2 cellular contexts compared by ENCODE assay signal in the genomic region with DNA sequence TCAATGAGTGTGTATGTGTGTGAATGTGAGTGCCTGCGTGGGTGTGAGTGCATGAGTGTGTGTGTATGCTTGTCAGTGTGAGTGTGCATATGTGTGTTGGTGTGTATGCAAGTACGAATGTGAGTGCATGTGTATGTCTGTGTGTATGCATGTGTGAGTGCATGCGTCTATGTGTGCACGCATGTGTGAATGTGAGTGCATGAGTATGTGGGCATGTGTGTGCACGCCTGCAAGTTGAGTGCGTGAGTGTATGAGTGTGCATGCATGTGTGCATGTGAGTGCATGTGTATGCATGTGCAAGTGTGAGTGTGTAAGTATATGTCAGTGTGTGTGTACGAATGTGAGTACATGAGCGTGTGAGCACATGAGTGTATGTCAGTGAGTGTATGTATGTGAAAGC.
TF ChIP-seq lines count a peak whose summit lies in the region.

No MANE protein-coding gene starts in this region.

TF ChIP-seq in HepG2, 621 proteins besides CTCF, POLR2A, EP300 and RAD21 (continued from another document):
- no peak for TF ChIP-seq ETS1 (CRISPR knock-in tag; IDR thresholded peaks at IDR 0.05)
- TF ChIP-seq, protein P1, sequence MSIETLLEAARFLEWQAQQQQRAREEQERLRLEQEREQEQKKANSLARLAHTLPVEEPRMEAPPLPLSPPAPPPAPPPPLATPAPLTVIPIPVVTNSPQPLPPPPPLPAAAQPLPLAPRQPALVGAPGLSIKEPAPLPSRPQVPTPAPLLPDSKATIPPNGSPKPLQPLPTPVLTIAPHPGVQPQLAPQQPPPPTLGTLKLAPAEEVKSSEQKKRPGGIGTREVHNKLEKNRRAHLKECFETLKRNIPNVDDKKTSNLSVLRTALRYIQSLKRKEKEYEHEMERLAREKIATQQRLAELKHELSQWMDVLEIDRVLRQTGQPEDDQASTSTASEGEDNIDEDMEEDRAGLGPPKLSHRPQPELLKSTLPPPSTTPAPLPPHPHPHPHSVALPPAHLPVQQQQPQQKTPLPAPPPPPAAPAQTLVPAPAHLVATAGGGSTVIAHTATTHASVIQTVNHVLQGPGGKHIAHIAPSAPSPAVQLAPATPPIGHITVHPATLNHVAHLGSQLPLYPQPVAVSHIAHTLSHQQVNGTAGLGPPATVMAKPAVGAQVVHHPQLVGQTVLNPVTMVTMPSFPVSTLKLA (IDR thresholded peaks at IDR 0.05): peak; percentile 92

TF ChIP-seq in SK-N-SH treated with all-trans-retinoic acid at 6 μM for 48 hours, 23 proteins besides CTCF, POLR2A, EP300 and RAD21 (continued from another document):
- no peak for TF ChIP-seq TSHZ2 (CRISPR knock-in tag; IDR thresholded peaks at IDR 0.05)
